Comparison of ENCODE assay signal across 22 cellular contexts in the genomic region with DNA sequence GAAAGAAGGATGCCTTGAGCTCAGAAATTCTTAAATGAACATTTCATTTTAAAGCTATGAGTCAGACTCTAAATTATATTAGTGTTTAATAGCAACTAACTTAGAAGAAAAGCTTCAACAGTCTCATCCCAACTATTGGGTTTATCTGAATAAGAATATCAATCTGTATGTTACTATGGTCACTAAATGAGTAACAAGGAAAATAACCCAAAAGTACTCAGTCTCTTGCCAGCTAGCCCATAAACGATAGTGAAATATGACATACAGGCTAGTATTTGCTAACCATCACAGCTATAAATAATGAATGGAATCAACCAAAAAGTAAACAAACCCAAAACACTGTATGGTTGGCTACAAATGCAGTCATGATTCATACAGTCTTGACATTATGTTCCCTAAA.
DNase-seq lines count a peak whose midpoint lies in the region; ATAC-seq and TF ChIP-seq lines count a peak whose summit lies in the region.
"Had no signal": no experiment of that assay in that cellular context is flagged by ENCODE, and none has a peak within 500 bp of the region (broad histone marks: within the 10 kb centered on the region; RNA-seq: fewer than 3 reads in every experiment).

No MANE protein-coding gene starts in this region.

- H3F3A ChIP-seq in SK-N-SH (replicated peaks; ENCODE audit: insufficient read depth) = peaks cover 7% of the 10 kb centered on the region

- H3K27me3 Mint-ChIP-seq in activated CD4-positive, alpha-beta memory T cell treated with anti-CD3 and anti-CD28 coated beads for 36 hours = no peaks in the 10 kb centered on the region

- TF ChIP-seq EP300 in SK-N-SH (IDR thresholded peaks at IDR 0.05; ENCODE audit: borderline replicate concordance in 1 of 2, low read depth in 1 of 2, low read length in 1 of 2) = no peak

- DNase-seq in SK-N-SH (no peak), RWPE2 (ENCODE audit: low spot score) (no peak), fibroblast of the aortic adventitia (ENCODE audit: low read depth) (peak; percentile 19), DMS79 (lab: John Stamatoyannopoulos, UW) (no peak), AML-193 (lab: John Stamatoyannopoulos, UW) (no peak)
- no peak for DNase-seq in activated CD4-positive, alpha-beta memory T cell treated with anti-CD3 and anti-CD28 coated beads for 36 hours
- DNase-seq: activated CD4-positive, alpha-beta T cell treated with anti-CD3 and anti-CD28 coated beads for 1 hour; activated naive CD4-positive, alpha-beta T cell; activated T-cell treated with anti-CD3 and anti-CD28 coated beads, Interleukin-2, amount 50 U/mL, for 4 hours; foreskin keratinocyte; MM.1S; NCI-H146; NCI-H524 treated with DMSO at 0.1 percent for 48 hours; stimulated activated CD4-positive, alpha-beta T cell treated with anti-CD3 and anti-CD28 coated beads, Interleukin-1b, Interleukin-23, amount 100 ng/mL, for 48 hours had no signal

- no peaks in the 10 kb centered on the region for H3K27me3 ChIP-seq in SK-N-SH (ENCODE audit: insufficient read depth)
- H3K27me3 ChIP-seq in RWPE2 (ENCODE audit: insufficient read depth, poor library complexity, severe bottlenecking) = no peaks in the 10 kb centered on the region
- H3K27me3 ChIP-seq: foreskin keratinocyte, SJSA1, suprapubic skin had no signal

- H3K9me3 Mint-ChIP-seq in activated CD4-positive, alpha-beta memory T cell treated with anti-CD3 and anti-CD28 coated beads for 36 hours = no peaks in the 10 kb centered on the region
- H3K9me3 Mint-ChIP-seq: activated T-cell treated with anti-CD3 and anti-CD28 coated beads, Interleukin-2, amount 50 U/mL, for 4 hours; T-helper 1 cell treated with Interleukin-12 subunit alpha and Interleukin-12 subunit beta and Interleukin-4 antibody, amounts not matched to agents 30 μg/mL and 1 μg/mL, for 36 hours had no signal

- 15% methylated on average over 1 of the region's 1 CpG for WGBS in SK-N-SH (ENCODE audit: low lambda C conversion rate)

- H3K27ac ChIP-seq in SK-N-SH (ENCODE audit: low read depth in 2 of 2, low read length in 1 of 2) (peak overlapping the region in 1 of 2 experiments; percentile 82; a peak in 2 of 4 replicates), RWPE2 (ENCODE audit: poor library complexity, severe bottlenecking) (no peak overlapping the region)
- H3K27ac ChIP-seq: C4-2B, coronary artery, foreskin keratinocyte, SJSA1, skin epidermis, suprapubic skin had no signal

- TF ChIP-seq RAD21 in SK-N-SH (IDR thresholded peaks at IDR 0.05; ENCODE audit: low read length) = no peak

- H3K36me3 ChIP-seq in SK-N-SH (replicated peaks in 1 of 2; ENCODE audit: control insufficient read depth in 1 of 2, insufficient read depth in 2 of 2, low read length in 1 of 2) (peaks cover 0 to 2% of the 10 kb centered on the region in 2 experiments), RWPE2 (ENCODE audit: low read depth) (0 out of 2 replicates have a peak, but pooled peaks cover 8% of the 10 kb centered on the region)
- H3K36me3 ChIP-seq: SJSA1, suprapubic skin had no signal

- no peak overlapping the region; the same call in 1 of the 2 replicates for H3K4me2 ChIP-seq in SK-N-SH

- no peaks in the 10 kb centered on the region for H3K4me1 ChIP-seq in SK-N-SH (ENCODE audit: control insufficient read depth in 1 of 2, insufficient read depth in 2 of 2, low read depth in 1 of 2, low read length in 1 of 2)
- no peaks in the 10 kb centered on the region for H3K4me1 ChIP-seq in RWPE2 (ENCODE audit: insufficient read depth, poor library complexity, severe bottlenecking)
- H3K4me1 ChIP-seq: foreskin keratinocyte, SJSA1, suprapubic skin had no signal

- ATAC-seq in SK-N-SH treated with all-trans-retinoic acid at 6 μM for 48 hours (peak; percentile 78), RWPE2 (ENCODE audit: low read depth) (peak; percentile 33; the same call in 1 of the 3 replicates), GM21576 (IDR thresholded peaks at IDR 0.05; ENCODE audit: unreplicated experiment) (no peak)
- ATAC-seq: activated T-cell treated with anti-CD3 and anti-CD28 coated beads, Interleukin-2, amount 50 U/mL, for 4 hours; foreskin keratinocyte had no signal

- no peak overlapping the region for H3K4me3 Mint-ChIP-seq in activated CD4-positive, alpha-beta memory T cell treated with anti-CD3 and anti-CD28 coated beads for 36 hours
- H3K4me3 Mint-ChIP-seq: activated T-cell treated with anti-CD3 and anti-CD28 coated beads, Interleukin-2, amount 50 U/mL, for 4 hours; T-helper 1 cell treated with Interleukin-12 subunit alpha and Interleukin-12 subunit beta and Interleukin-4 antibody, amounts not matched to agents 30 μg/mL and 1 μg/mL, for 36 hours had no signal

- CTCF ChIA-PET in SK-N-SH (lab: Yijun Ruan, JAX) = interaction anchor here (0.6 kb wide), 1 partner anchor 328 kb away, joined by 3 read pairs; no protein-coding TSS in a partner anchor
- CTCF ChIA-PET in activated CD4-positive, alpha-beta memory T cell treated with anti-CD3 and anti-CD28 coated beads for 36 hours (lab: Charles Lee) = no interaction called here

- H2AFZ ChIP-seq in SK-N-SH (ENCODE audit: low read depth) = no peak overlapping the region

- intact Hi-C loops in activated CD4-positive, alpha-beta memory T cell treated with anti-CD3 and anti-CD28 coated beads for 36 hours (cut with micrococcal nuclease) = no loop called here

- H3K27ac Mint-ChIP-seq in activated CD4-positive, alpha-beta memory T cell treated with anti-CD3 and anti-CD28 coated beads for 36 hours = no peak overlapping the region
- H3K27ac Mint-ChIP-seq: T-helper 1 cell treated with Interleukin-12 subunit alpha and Interleukin-12 subunit beta and Interleukin-4 antibody, amounts not matched to agents 30 μg/mL and 1 μg/mL, for 36 hours had no signal

- H3K4me1 Mint-ChIP-seq in activated CD4-positive, alpha-beta memory T cell treated with anti-CD3 and anti-CD28 coated beads for 36 hours (ENCODE audit: low read depth) = no peaks in the 10 kb centered on the region

- H3K4me3 ChIP-seq in SK-N-SH (ENCODE audit: low read depth in 2 of 2, low read length in 1 of 2) (no peak overlapping the region), RWPE2 (ENCODE audit: severe bottlenecking) (no peak overlapping the region), fibroblast of the aortic adventitia (ENCODE audit: low read depth, low read length) (no peak overlapping the region)
- H3K4me3 ChIP-seq: coronary artery, SJSA1, skin epidermis, suprapubic skin had no signal

- peaks cover 8% of the 10 kb centered on the region for H3K36me3 Mint-ChIP-seq in activated CD4-positive, alpha-beta memory T cell treated with anti-CD3 and anti-CD28 coated beads for 36 hours

- H3K9me3 ChIP-seq in SK-N-SH (no peaks in the 10 kb centered on the region), RWPE2 (ENCODE audit: severe bottlenecking) (no peaks in the 10 kb centered on the region)
- H3K9me3 ChIP-seq: SJSA1, suprapubic skin had no signal

- H4K20me1 ChIP-seq in SK-N-SH (ENCODE audit: insufficient read depth) = no peaks in the 10 kb centered on the region

- no peaks in the 10 kb centered on the region for H3K79me2 ChIP-seq in SK-N-SH (ENCODE audit: insufficient read depth)

- TF ChIP-seq CTCF in SK-N-SH (IDR thresholded peaks at IDR 0.05) = no peak
- TF ChIP-seq CTCF in RWPE2 (IDR thresholded peaks at IDR 0.05; ENCODE audit: poor library complexity, severe bottlenecking) = no peak
- TF ChIP-seq CTCF in fibroblast of the aortic adventitia (IDR thresholded peaks at IDR 0.05; ENCODE audit: insufficient read depth, low read length) = no peak

- no peak overlapping the region for H3K9ac ChIP-seq in SK-N-SH

- POLR2A ChIA-PET in SK-N-SH (lab: Yijun Ruan, JAX) = no interaction called here
- POLR2A ChIA-PET in activated CD4-positive, alpha-beta memory T cell treated with anti-CD3 and anti-CD28 coated beads for 36 hours (lab: Charles Lee) = no interaction called here

- no peaks in the 10 kb centered on the region for H3K9me2 ChIP-seq in SK-N-SH

TF ChIP-seq in SK-N-SH treated with all-trans-retinoic acid at 6 μM for 48 hours, 23 proteins besides CTCF, POLR2A, EP300 and RAD21:
- TF ChIP-seq CREB5 (CRISPR knock-in tag; IDR thresholded peaks at IDR 0.05; ENCODE audit: low read depth) = no peak
- peak; percentile 63; the same call in 1 of the 2 replicates for TF ChIP-seq ZC3H10 (CRISPR knock-in tag; IDR thresholded peaks at IDR 0.05)
- peak; percentile 78 for TF ChIP-seq ISL1 (CRISPR knock-in tag; IDR thresholded peaks at IDR 0.05)
- no peak for TF ChIP-seq ZNF70 (CRISPR knock-in tag; IDR thresholded peaks at IDR 0.05)
TF ChIP-seq in SK-N-SH treated with all-trans-retinoic acid at 6 μM for 48 hours: peak in this region for 2.

TF ChIP-seq in SK-N-SH, 30 proteins besides CTCF, POLR2A, EP300 and RAD21:
- TF ChIP-seq EZH2phosphoT487 (IDR thresholded peaks at IDR 0.05; ENCODE audit: borderline replicate concordance, low read depth) (no peak), POLR2AphosphoS5 (IDR thresholded peaks at IDR 0.05; ENCODE audit: low read depth, low read length) (no peak), RCOR1 (IDR thresholded peaks at IDR 0.05; ENCODE audit: low read length) (no peak), FOXM1 (IDR thresholded peaks at IDR 0.05; ENCODE audit: low read depth) (no peak), NFIC (IDR thresholded peaks at IDR 0.05; ENCODE audit: borderline replicate concordance) (no peak), ELF1 (IDR thresholded peaks at IDR 0.05) (no peak), NRF1 (IDR thresholded peaks at IDR 0.05; ENCODE audit: low read depth, low read length) (no peak)
